8 cellular contexts compared by ENCODE assay signal in the genomic region with DNA sequence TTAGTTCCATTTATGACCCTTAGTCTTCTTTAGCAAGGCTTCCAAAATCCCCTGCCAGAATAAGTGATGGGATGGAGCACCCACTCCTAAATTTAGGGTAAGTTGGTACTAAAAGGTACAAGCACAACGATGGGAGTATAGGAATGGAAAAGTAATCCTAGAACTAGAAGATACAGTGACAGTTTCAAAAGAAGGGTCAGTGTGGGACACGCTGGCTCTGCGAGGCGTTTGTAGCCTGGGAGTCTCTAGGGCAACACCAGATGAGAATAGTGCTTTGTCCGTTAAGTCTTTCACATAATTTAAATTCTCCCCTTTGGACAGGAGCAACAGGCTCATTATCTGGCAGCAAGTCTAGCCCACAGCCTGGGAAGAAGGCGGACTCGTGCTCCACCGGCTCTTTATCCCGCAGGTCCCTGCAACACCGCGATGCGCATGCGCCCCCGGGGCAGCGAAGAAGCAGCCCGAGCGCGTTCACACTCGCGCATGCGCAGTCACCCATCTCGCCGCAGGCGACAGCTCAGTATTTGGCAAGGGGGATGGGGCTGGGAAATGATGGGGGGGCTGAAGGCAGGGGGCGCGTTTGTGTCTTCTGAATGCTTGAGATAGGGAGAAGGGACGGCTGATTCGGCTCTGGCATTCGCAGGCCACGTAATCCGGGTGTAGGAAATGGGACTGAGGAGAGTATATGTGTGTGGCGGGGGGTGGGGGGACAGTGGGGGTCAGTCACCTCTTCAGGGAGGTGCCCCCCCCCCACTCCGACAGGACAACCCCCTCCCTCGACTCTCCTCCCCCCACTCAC. TPM values are rescaled to one million over a fixed set of nuclear protein-coding genes. Genes with fewer than 3 reads are reported as not detected.
DNase-seq lines count a peak whose midpoint lies in the region; ATAC-seq and TF ChIP-seq lines count a peak whose summit lies in the region.

No MANE protein-coding gene starts in this region.

- H3K27ac ChIP-seq in ovary (peak overlapping the region; percentile 95 to 98), thymus (ENCODE audit: low read depth) (peak overlapping the region; percentile 97)

- DNase-seq in ELR (ENCODE audit: low read depth): peak; percentile 95
- DNase-seq in HEK293T (ENCODE audit: extremely low spot score): peak; percentile 98
- peak; percentile 82 for DNase-seq in NCI-H1105 treated with DMSO at 0.1 percent for 48 hours (lab: John Stamatoyannopoulos, UW)
- DNase-seq in SKM-1 treated with dmso at 0.1 percent for 144 hours (lab: John Stamatoyannopoulos, UW; ENCODE audit: unreplicated experiment): peak; percentile 87
- peak; percentile 98 for DNase-seq in activated naive CD8-positive, alpha-beta T cell treated with anti-CD3 and anti-CD28 coated beads, Interleukin-2, amount 10 ng/mL, durations not matched to agents 7 days and 5 days
- DNase-seq in Right ventricle myocardium superior: peak; percentile 99
- peak; percentile 96 to 99 (median 97) for DNase-seq in ovary

- peak; percentile 61 for ATAC-seq in activated naive CD8-positive, alpha-beta T cell treated with anti-CD3 and anti-CD28 coated beads, Interleukin-2, amount 10 ng/mL, durations not matched to agents 7 days and 5 days (ENCODE audit: low read depth)
- ATAC-seq in Right ventricle myocardium superior (ENCODE audit: poor library complexity): peak; percentile 90

- peak overlapping the region; percentile 71 for H3K4me3 ChIP-seq in ovary
- H3K4me3 ChIP-seq in thymus (ENCODE audit: low read length): peak overlapping the region; percentile 62

- H3K27me3 ChIP-seq in ovary: no peaks in the 10 kb centered on the region
- no peaks in the 10 kb centered on the region for H3K27me3 ChIP-seq in thymus (ENCODE audit: control insufficient read depth, insufficient read depth)

- CTCF ChIA-PET in HEK293T (lab: Yijun Ruan, JAX): interaction anchor here (0.7 kb wide), 1 partner anchor 167 kb away, joined by 3 read pairs; no protein-coding TSS in a partner anchor

- no peaks in the 10 kb centered on the region for H3K9me3 ChIP-seq in ovary
- H3K9me3 ChIP-seq in thymus (ENCODE audit: control insufficient read depth): no peaks in the 10 kb centered on the region

- H3K36me3 Mint-ChIP-seq in activated naive CD8-positive, alpha-beta T cell treated with anti-CD3 and anti-CD28 coated beads, Interleukin-2, amount 10 ng/mL, durations not matched to agents 7 days and 5 days: peaks cover 13% of the 10 kb centered on the region

- POLR2A ChIA-PET in HEK293T (lab: Yijun Ruan, JAX): interaction anchor here (0.6 to 1.4 kb wide), 16 partner anchors 10 to 423 kb away, joined by 3 to 15 read pairs (median 4); a partner anchor contains a TSS
- POLR2A ChIA-PET in activated naive CD8-positive, alpha-beta T cell treated with anti-CD3 and anti-CD28 coated beads, Interleukin-2, amount 10 ng/mL, durations not matched to agents 7 days and 5 days (lab: Charles Lee): interaction anchor here (0.6 to 2.0 kb wide), 22 partner anchors 11 to 1736 kb away, joined by 3 to 19 read pairs (median 4); a partner anchor contains a TSS

- H3K27me3 Mint-ChIP-seq in activated naive CD8-positive, alpha-beta T cell treated with anti-CD3 and anti-CD28 coated beads, Interleukin-2, amount 10 ng/mL, durations not matched to agents 7 days and 5 days: peaks cover 2% of the 10 kb centered on the region

- TF ChIP-seq EP300 in ovary (IDR thresholded peaks at IDR 0.05): no peak

- H3K36me3 ChIP-seq in ovary (no peaks in the 10 kb centered on the region), thymus (ENCODE audit: control insufficient read depth, insufficient read depth) (peaks cover 2% of the 10 kb centered on the region)

- peaks cover 2% of the 10 kb centered on the region for H3K9me3 Mint-ChIP-seq in activated naive CD8-positive, alpha-beta T cell treated with anti-CD3 and anti-CD28 coated beads, Interleukin-2, amount 10 ng/mL, durations not matched to agents 7 days and 5 days

- TF ChIP-seq POLR2A in ovary (IDR thresholded peaks at IDR 0.05): no peak

- 0 to 1% (median 1%) methylated on average over 32 to 34 of the region's 34 CpGs for WGBS in ovary, 3 donors
- WGBS in thymus: under 1% methylated on average over 34 of the region's 34 CpGs

- H3K4me1 Mint-ChIP-seq in activated naive CD8-positive, alpha-beta T cell treated with anti-CD3 and anti-CD28 coated beads, Interleukin-2, amount 10 ng/mL, durations not matched to agents 7 days and 5 days: peaks cover 35% of the 10 kb centered on the region

- peak overlapping the region; percentile 99 for H3K27ac Mint-ChIP-seq in activated naive CD8-positive, alpha-beta T cell treated with anti-CD3 and anti-CD28 coated beads, Interleukin-2, amount 10 ng/mL, durations not matched to agents 7 days and 5 days

- TF ChIP-seq CTCF in ovary (IDR thresholded peaks at IDR 0.05): no peak

- intact Hi-C loops in Right ventricle myocardium superior (cut with DNase I): loop anchor here (10.0 kb wide), 1 partner anchor 63 kb away; no protein-coding TSS in a partner anchor
- intact Hi-C loops in ovary (cut with DNase I): no loop called here

- peaks cover 4% of the 10 kb centered on the region for H3K4me1 ChIP-seq in ovary (ENCODE audit: insufficient read depth)
- H3K4me1 ChIP-seq in thymus (ENCODE audit: control insufficient read depth, insufficient read depth, low read length): peaks cover 5% of the 10 kb centered on the region

- peak overlapping the region; percentile 98 for H3K4me3 Mint-ChIP-seq in activated naive CD8-positive, alpha-beta T cell treated with anti-CD3 and anti-CD28 coated beads, Interleukin-2, amount 10 ng/mL, durations not matched to agents 7 days and 5 days

TF ChIP-seq in HEK293T, 16 proteins besides CTCF, POLR2A, EP300 and RAD21:
- TF ChIP-seq ELF4 (IDR thresholded peaks at IDR 0.05) (no peak), SP1 (IDR thresholded peaks at IDR 0.05) (no peak), FOXA1 (IDR thresholded peaks at IDR 0.05) (no peak), FOXM1 (IDR thresholded peaks at IDR 0.05; ENCODE audit: borderline replicate concordance) (no peak), TARDBP (IDR thresholded peaks at IDR 0.05) (no peak), ZNF384 (IDR thresholded peaks at IDR 0.05) (no peak), FOXK2 (IDR thresholded peaks at IDR 0.05) (no peak), NFRKB (IDR thresholded peaks at IDR 0.05) (no peak), CTBP1 (IDR thresholded peaks at IDR 0.05; ENCODE audit: borderline replicate concordance) (no peak), HDGF (IDR thresholded peaks at IDR 0.05; ENCODE audit: borderline replicate concordance) (no peak)

RNA-seq across cellular contexts. Expression of a gene that starts 0.6 kb away (rescaled TPM):
- 10 to 100 TPM; 49.6 to 60.6 TPM for total RNA-seq in activated naive CD8-positive, alpha-beta T cell treated with anti-CD3 and anti-CD28 coated beads, Interleukin-2, amount 10 ng/mL, durations not matched to agents 7 days and 5 days
- 64.0 TPM for total RNA-seq in Right ventricle myocardium superior
- 10 to 100 TPM; 47.9 to 87.3 (median 76.1) TPM for total RNA-seq in ovary
- polyA plus RNA-seq in ovary: 10 to 100 TPM; 44.5 to 75.4 TPM
- 54.7 TPM for polyA plus RNA-seq in thymus

RNA-seq across cellular contexts. Expression of a gene that starts 30.4 kb away (rescaled TPM):
- 10 to 100 TPM; 45.9 to 48.5 TPM for total RNA-seq in activated naive CD8-positive, alpha-beta T cell treated with anti-CD3 and anti-CD28 coated beads, Interleukin-2, amount 10 ng/mL, durations not matched to agents 7 days and 5 days
- total RNA-seq in Right ventricle myocardium superior (53.3 TPM), ovary (10 to 100 TPM; 22.9 to 53.3 (median 28.8) TPM)
- polyA plus RNA-seq in ovary (10 to 100 TPM; 20.9 to 41.0 TPM), thymus (50.0 TPM)

Comparison
In these comparisons a context has a peak if more than half of its experiments do, and no peak if none do; other contexts are left out.
1. Peak in every context shown above with its lines: DNase-seq, ATAC-seq, H3K4me3 ChIP-seq and H3K27ac ChIP-seq.